10 cellular contexts compared by ENCODE assay signal in the genomic region with DNA sequence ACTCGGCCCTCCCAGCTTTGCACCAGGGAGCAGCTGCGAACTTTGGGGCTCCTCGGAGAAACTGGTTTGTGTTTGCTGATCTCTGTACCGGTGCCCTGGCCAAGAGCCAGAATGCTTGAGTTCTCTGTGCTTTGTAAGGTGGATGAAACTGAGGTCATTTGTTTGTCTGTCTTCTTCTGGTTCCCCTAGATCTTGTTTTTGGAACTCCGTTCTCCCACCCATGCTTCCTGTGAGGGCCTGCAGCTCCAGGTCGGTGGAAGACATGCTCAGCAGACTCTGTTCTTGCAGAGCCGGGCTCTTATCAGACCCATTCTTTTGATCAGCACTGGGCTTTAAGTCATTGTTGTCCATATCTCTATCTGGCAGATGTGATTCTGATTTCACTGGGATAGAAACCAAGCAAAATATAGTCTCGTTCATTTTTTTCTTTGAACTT. TPM values are rescaled to one million over a fixed set of nuclear protein-coding genes. Genes with fewer than 3 reads are reported as not detected.
DNase-seq lines count a peak whose midpoint lies in the region; ATAC-seq, FAIRE-seq and TF ChIP-seq lines count a peak whose summit lies in the region.
"Had no signal": no experiment of that assay in that cellular context is flagged by ENCODE, and none has a peak within 500 bp of the region (broad histone marks: within the 10 kb centered on the region; RNA-seq: fewer than 3 reads in every experiment).

No MANE protein-coding gene starts in this region.

- no peak overlapping the region for H3K9ac ChIP-seq in HepG2 (ENCODE audit: insufficient read depth, low read depth, low read length)

- H3K4me1 Mint-ChIP-seq in activated naive CD8-positive, alpha-beta T cell (ENCODE audit: low read depth): peaks cover 37% of the 10 kb centered on the region
- peaks cover 21% of the 10 kb centered on the region for H3K4me1 Mint-ChIP-seq in type B pancreatic cell (ENCODE audit: unreplicated experiment)

- H3K9me3 Mint-ChIP-seq in activated naive CD8-positive, alpha-beta T cell (ENCODE audit: low read depth): no peaks in the 10 kb centered on the region
- peaks cover 4% of the 10 kb centered on the region for H3K9me3 Mint-ChIP-seq in type B pancreatic cell

- no peak overlapping the region for H3K4me2 ChIP-seq in HepG2 (ENCODE audit: low read depth, low read length)

- H3K4me1 ChIP-seq in HepG2 (ENCODE audit: insufficient read depth, low read length): peaks cover 8% of the 10 kb centered on the region; the same call in 1 of the 2 replicates

- no peak overlapping the region for H3K4me3 ChIP-seq in HepG2 (replicated peaks in 1 of 3; ENCODE audit: insufficient read depth in 1 of 3, low read depth in 2 of 3, low read length in 3 of 3)
- H3K4me3 ChIP-seq: cardiac muscle cell had no signal

- no peaks in the 10 kb centered on the region; a peak in 2 of 5 replicates for H3K27me3 ChIP-seq in HepG2 (ENCODE audit: control insufficient read depth in 1 of 2, insufficient read depth in 2 of 2, low read length in 2 of 2)
- H3K27me3 ChIP-seq: cardiac muscle cell had no signal

- no peaks in the 10 kb centered on the region for H3K79me2 ChIP-seq in HepG2 (ENCODE audit: insufficient read depth, low read length)

- ATAC-seq in Right ventricle myocardium inferior (peak; percentile 23), HepG2 (peak; percentile 32; the same call in 2 of the 3 replicates), HG03442 (IDR thresholded peaks at IDR 0.05; ENCODE audit: unreplicated experiment) (no peak)

- WGBS in HepG2 (ENCODE audit: low lambda C conversion rate): 50% methylated on average over 4 of the region's 8 CpGs

- peak overlapping the region; percentile 77 for H3K4me3 Mint-ChIP-seq in activated naive CD8-positive, alpha-beta T cell
- H3K4me3 Mint-ChIP-seq in type B pancreatic cell: peak overlapping the region; percentile 57

- peaks cover 34% of the 10 kb centered on the region for H3K27me3 Mint-ChIP-seq in activated naive CD8-positive, alpha-beta T cell
- peaks cover 6% of the 10 kb centered on the region for H3K27me3 Mint-ChIP-seq in type B pancreatic cell

- CTCF ChIA-PET in HepG2 (lab: Yijun Ruan, JAX; ENCODE audit: low intra/inter-chr PET ratio, low total read pairs): no interaction called here

- no peak for TF ChIP-seq POLR2A in HepG2 (IDR thresholded peaks at IDR 0.05; ENCODE audit: insufficient read depth in 1 of 2, low read depth in 2 of 2, low read length in 2 of 2)

- DNase-seq in Right ventricle myocardium inferior (ENCODE audit: missing footprints) (no peak), cardiac septum (ENCODE audit: low spot score) (no peak), HepG2 (ENCODE audit: low spot score) (no peak), type B pancreatic cell (ENCODE audit: extremely low spot score, unreplicated experiment) (no peak), frontal cortex (ENCODE audit: low spot score in 2 of 2) (no peak), LoVo (ENCODE audit: low spot score) (no peak)

- H3K9me3 ChIP-seq in HepG2 (ENCODE audit: low read length): no peaks in the 10 kb centered on the region

- H3K36me3 ChIP-seq in HepG2 (replicated peaks in 1 of 2; ENCODE audit: control insufficient read depth in 1 of 2, insufficient read depth in 2 of 2, low read length in 2 of 2): no peaks in the 10 kb centered on the region

- H3K27ac ChIP-seq in HepG2 (ENCODE audit: extremely low read length, insufficient read depth, low read length): no peak overlapping the region
- H3K27ac ChIP-seq: cardiac muscle cell had no signal

- no peaks in the 10 kb centered on the region for H3K36me3 Mint-ChIP-seq in activated naive CD8-positive, alpha-beta T cell
- H3K36me3 Mint-ChIP-seq in type B pancreatic cell: peaks cover 54% of the 10 kb centered on the region

- H2AFZ ChIP-seq in HepG2 (ENCODE audit: low read length): no peak overlapping the region

- TF ChIP-seq EP300 in HepG2 (IDR thresholded peaks at IDR 0.05; ENCODE audit: low read depth in 2 of 2, low read length in 2 of 2): no peak
- TF ChIP-seq EP300 in HepG2 (CRISPR knock-in tag; IDR thresholded peaks at IDR 0.05; ENCODE audit: borderline replicate concordance): no peak

- FAIRE-seq in HepG2 (lab: Jason Lieb, UNC) (no peak), frontal cortex (lab: Jason Lieb, UNC) (no peak)
- FAIRE-seq: HTR-8/SVneo had no signal

- TF ChIP-seq CTCF in HepG2 (CRISPR knock-in tag; IDR thresholded peaks at IDR 0.05) (no peak), type B pancreatic cell (conservative IDR thresholded peaks at IDR 0.05) (no peak)

- TF ChIP-seq RAD21 in HepG2 (CRISPR knock-in tag; IDR thresholded peaks at IDR 0.05): no peak

- intact Hi-C loops in Right ventricle myocardium inferior (cut with DNase I): loop anchor here (10.0 kb wide), 1 partner anchor 157 kb away; no protein-coding TSS in a partner anchor
- intact Hi-C loops in cardiac septum (cut with DNase I): no loop called here
- intact Hi-C loops in HepG2 (cut with micrococcal nuclease; ENCODE audit: unreplicated experiment): no loop called here

- no TSS peak for BruUV-seq in HepG2 (replicated peaks; lab: Mats Ljungman, UMichigan)

- in situ Hi-C loops in HepG2 (cut with HindIII; ENCODE audit: extremely low pct_ligation_motif_present, low pct_unique_long_range_greater_than_20kb): no loop called here

- POLR2A ChIA-PET in HepG2 (lab: Yijun Ruan, JAX): no interaction called here

- H3K27ac Mint-ChIP-seq in activated naive CD8-positive, alpha-beta T cell: no peak overlapping the region
- peak overlapping the region; percentile 86 for H3K27ac Mint-ChIP-seq in type B pancreatic cell

- no peaks in the 10 kb centered on the region for H4K20me1 ChIP-seq in HepG2 (ENCODE audit: insufficient read depth, low read length)

TF ChIP-seq in HepG2, 621 proteins besides CTCF, POLR2A, EP300 and RAD21:
- TF ChIP-seq, protein P1, sequence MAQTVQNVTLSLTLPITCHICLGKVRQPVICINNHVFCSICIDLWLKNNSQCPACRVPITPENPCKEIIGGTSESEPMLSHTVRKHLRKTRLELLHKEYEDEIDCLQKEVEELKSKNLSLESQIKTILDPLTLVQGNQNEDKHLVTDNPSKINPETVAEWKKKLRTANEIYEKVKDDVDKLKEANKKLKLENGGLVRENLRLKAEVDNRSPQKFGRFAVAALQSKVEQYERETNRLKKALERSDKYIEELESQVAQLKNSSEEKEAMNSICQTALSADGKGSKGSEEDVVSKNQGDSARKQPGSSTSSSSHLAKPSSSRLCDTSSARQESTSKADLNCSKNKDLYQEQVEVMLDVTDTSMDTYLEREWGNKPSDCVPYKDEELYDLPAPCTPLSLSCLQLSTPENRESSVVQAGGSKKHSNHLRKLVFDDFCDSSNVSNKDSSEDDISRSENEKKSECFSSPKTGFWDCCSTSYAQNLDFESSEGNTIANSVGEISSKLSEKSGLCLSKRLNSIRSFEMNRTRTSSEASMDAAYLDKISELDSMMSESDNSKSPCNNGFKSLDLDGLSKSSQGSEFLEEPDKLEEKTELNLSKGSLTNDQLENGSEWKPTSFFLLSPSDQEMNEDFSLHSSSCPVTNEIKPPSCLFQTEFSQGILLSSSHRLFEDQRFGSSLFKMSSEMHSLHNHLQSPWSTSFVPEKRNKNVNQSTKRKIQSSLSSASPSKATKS (CRISPR knock-in tag; IDR thresholded peaks at IDR 0.05): no peak
- TF ChIP-seq ZNF672 (CRISPR knock-in tag; IDR thresholded peaks at IDR 0.05) (no peak), KLF16 (CRISPR knock-in tag; IDR thresholded peaks at IDR 0.05) (no peak), MED13 (CRISPR knock-in tag; IDR thresholded peaks at IDR 0.05) (no peak), GATAD2A (CRISPR knock-in tag; IDR thresholded peaks at IDR 0.05) (no peak)

RNA-seq across cellular contexts. Expression of a gene that starts 31.4 kb away (rescaled TPM):
- total RNA-seq in Right ventricle myocardium inferior: 25.6 TPM
- 19.3 TPM for total RNA-seq in cardiac septum
- 0.04 and 0.14 TPM in 2 replicates for total RNA-seq in HepG2 (2016; rRNA removed; fragmentation: Illumina TruSeq; extraction: Trizol)
- not detected in 2 replicates for total RNA-seq in HepG2 (2016; cell fraction: cytosol; rRNA removed; fragmentation: Illumina TruSeq; extraction: Trizol; ENCODE audit: low read depth)
- total RNA-seq in HepG2 (2016; cell fraction: insoluble cytoplasmic fraction; rRNA removed; fragmentation: Illumina TruSeq; extraction: Trizol): 0.02 and 0.03 TPM in 2 replicates
- 0.12 TPM in 1 of 2 replicates, not detected in the other for total RNA-seq in HepG2 (2016; cell fraction: membrane; rRNA removed; fragmentation: Illumina TruSeq; extraction: Trizol)
- total RNA-seq in HepG2 (2016; cell fraction: nucleus; rRNA removed; fragmentation: Illumina TruSeq; extraction: Trizol): 0.06 TPM in 1 of 2 replicates, not detected in the other
- polyA plus RNA-seq in HepG2 (2011; rRNA removed): 0.05 and 0.08 TPM in 2 replicates
- polyA plus RNA-seq in HepG2 (2011; cell fraction: cytosol; rRNA removed): 0.10 and 0.11 TPM in 2 replicates
- polyA plus RNA-seq in HepG2 (2011; cell fraction: nucleus; rRNA removed): 0.13 and 0.24 TPM in 2 replicates
- 0.09 TPM in 1 of 2 replicates, not detected in the other for polyA plus RNA-seq in HepG2 (2012)
- polyA plus RNA-seq in HepG2 (2016; cell fraction: cytosol; fragmentation: Illumina TruSeq; extraction: Trizol; ENCODE audit: low read depth): 0.20 TPM in 1 of 2 replicates, not detected in the other
- 0.08 and 0.17 TPM in 2 replicates for polyA plus RNA-seq in HepG2 (2016; cell fraction: insoluble cytoplasmic fraction; fragmentation: Illumina TruSeq; extraction: Trizol; ENCODE audit: low read depth)
- 0.02 TPM in 1 of 2 replicates, not detected in the other for polyA plus RNA-seq in HepG2 (2016; cell fraction: membrane; fragmentation: Illumina TruSeq; extraction: Trizol; ENCODE audit: low read depth)
- polyA plus RNA-seq in HepG2 (2016; cell fraction: nucleus; fragmentation: Illumina TruSeq; extraction: Trizol; ENCODE audit: insufficient read depth, low read depth): 0.09 TPM in 1 of 2 replicates, not detected in the other
- polyA minus RNA-seq in HepG2 (2011; rRNA and poly(A)+ RNA removed; ENCODE audit: low replicate concordance): 0.42 TPM in 1 of 2 replicates, not detected in the other
- polyA minus RNA-seq in HepG2 (2011; cell fraction: cytosol; rRNA and poly(A)+ RNA removed): not detected in 2 replicates
- polyA minus RNA-seq in HepG2 (2011; cell fraction: nucleus; rRNA and poly(A)+ RNA removed): under 0.01 TPM in 2 replicates
- total RNA-seq in type B pancreatic cell (ENCODE audit: low replicate concordance): 11.0 and 31.0 TPM in 2 replicates
- 10.2 TPM for total RNA-seq in frontal cortex
